Comparison of ENCODE assay signal across 38 cellular contexts in the genomic region with DNA sequence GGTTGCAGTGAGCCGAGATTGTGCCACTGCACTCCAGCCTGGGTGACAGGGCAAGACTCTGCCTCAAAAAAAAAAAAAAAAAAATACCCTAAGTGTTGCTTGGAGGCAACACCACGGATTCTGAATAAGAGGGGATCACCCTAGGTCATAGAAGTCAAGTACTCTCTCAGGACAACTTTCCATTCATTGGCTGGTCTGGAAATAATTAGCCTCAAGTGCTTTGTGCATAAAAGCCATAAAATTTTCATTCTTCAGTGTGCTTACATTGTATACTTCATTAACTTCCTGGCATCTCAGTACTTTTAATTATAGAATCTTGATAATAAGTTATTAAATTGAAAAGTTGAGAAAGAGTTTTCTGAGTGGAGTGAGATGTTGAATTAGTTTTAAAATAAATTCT.
"Had no signal": no experiment of that assay in that cellular context is flagged by ENCODE, and none has a peak within 500 bp of the region (broad histone marks: within the 10 kb centered on the region; RNA-seq: fewer than 3 reads in every experiment).

No MANE protein-coding gene starts in this region.

- H3K4me3 ChIP-seq: ascending aorta, cardiac muscle cell had no signal

- ATAC-seq: activated CD8-positive, alpha-beta T cell treated with anti-CD3 and anti-CD28 coated beads for 36 hours; activated naive CD8-positive, alpha-beta T cell treated with anti-CD3 and anti-CD28 coated beads, Interleukin-2, amount 50 U/mL, for 24 hours; activated T-cell treated with anti-CD3 and anti-CD28 coated beads, Interleukin-2, amount 50 U/mL, for 4 hours; activated T-cell treated with anti-CD3 and anti-CD28 coated beads, Interleukin-2, amount 50 U/mL, for 72 hours had no signal

- H3K27me3 ChIP-seq: ascending aorta, cardiac muscle cell had no signal

- H3K4me3 Mint-ChIP-seq: activated B cell treated with CpG ODN at 0.5 μM for 24 hours; activated CD4-positive, alpha-beta memory T cell treated with anti-CD3 and anti-CD28 coated beads for 36 hours; activated CD4-positive, alpha-beta T cell treated with anti-CD3 and anti-CD28 coated beads, Interleukin-2, amount 10 ng/mL, durations not matched to agents 24 days and 14 days; activated CD8-positive, alpha-beta T cell treated with anti-CD3 and anti-CD28 coated beads for 36 hours; activated naive CD4-positive, alpha-beta T cell treated with anti-CD3 and anti-CD28 coated beads, Interleukin-2, amount 10 ng/mL, durations not matched to agents 7 days and 5 days; activated naive CD4-positive, alpha-beta T cell treated with anti-CD3 and anti-CD28 coated beads, Interleukin-2, amount 50 U/mL, for 24 hours; activated naive CD8-positive, alpha-beta T cell; activated naive CD8-positive, alpha-beta T cell treated with anti-CD3 and anti-CD28 coated beads, Interleukin-2, amount 10 ng/mL, durations not matched to agents 7 days and 5 days; activated naive CD8-positive, alpha-beta T cell treated with anti-CD3 and anti-CD28 coated beads, Interleukin-2, amount 50 U/mL, for 24 hours; activated T-cell treated with anti-CD3 and anti-CD28 coated beads, Interleukin-2, amount 50 U/mL, for 4 hours; activated T-cell treated with anti-CD3 and anti-CD28 coated beads, Interleukin-2, amount 50 U/mL, for 72 hours; brain; central memory CD8-positive, alpha-beta T cell; T-helper 1 cell treated with Interleukin-12 subunit alpha and Interleukin-12 subunit beta and Interleukin-4 antibody, amounts not matched to agents 30 μg/mL and 1 μg/mL, for 36 hours; T-helper 2 cell treated with Interferon-gamma antibody and Interleukin-4, amounts not matched to agents 5 μg/mL and 100 μg/mL, for 36 hours had no signal

- H3K9me3 Mint-ChIP-seq: activated CD4-positive, alpha-beta memory T cell treated with anti-CD3 and anti-CD28 coated beads for 36 hours; activated CD8-positive, alpha-beta T cell treated with anti-CD3 and anti-CD28 coated beads for 36 hours; activated naive CD4-positive, alpha-beta T cell treated with anti-CD3 and anti-CD28 coated beads, Interleukin-2, amount 50 U/mL, for 24 hours; activated T-cell treated with anti-CD3 and anti-CD28 coated beads, Interleukin-2, amount 50 U/mL, for 4 hours; central memory CD8-positive, alpha-beta T cell had no signal

- H3K36me3 ChIP-seq: ascending aorta, cardiac muscle cell had no signal

- H3K27ac ChIP-seq: ascending aorta, cardiac muscle cell, VCaP had no signal

- DNase-seq: activated B cell treated with CpG ODN at 0.5 μM for 24 hours; activated CD4-positive, alpha-beta memory T cell treated with anti-CD3 and anti-CD28 coated beads for 36 hours; activated CD4-positive, alpha-beta T cell treated with anti-CD3 and anti-CD28 coated beads for 4 hours; activated CD4-positive, alpha-beta T cell treated with anti-CD3 and anti-CD28 coated beads, Interleukin-2, amount 10 ng/mL, durations not matched to agents 24 days and 14 days; activated CD4-positive, alpha-beta T cell treated with anti-CD3 and anti-CD28 coated beads, Interleukin-2, amount 50 U/mL, for 1 hour; activated CD4-positive, alpha-beta T cell treated with anti-CD3 and anti-CD28 coated beads, Interleukin-2, amount 50 U/mL, for 4 hours; activated CD4-positive, CD25-positive, alpha-beta regulatory T cell treated with anti-CD3 and anti-CD28 coated beads, Interleukin-2, amount 50 U/mL, for 72 hours; activated CD8-positive, alpha-beta memory T cell treated with anti-CD3 and anti-CD28 coated beads, Interleukin-2, amount 50 U/mL, for 4 hours; activated CD8-positive, alpha-beta T cell treated with anti-CD3 and anti-CD28 coated beads for 36 hours; activated effector memory CD4-positive, alpha-beta T cell treated with Interleukin-2 at 50 U/mL for 16 hours; activated gamma-delta T cell; activated naive CD4-positive, alpha-beta T cell treated with anti-CD3 and anti-CD28 coated beads, Interleukin-2, amount 10 ng/mL, durations not matched to agents 7 days and 5 days; activated naive CD4-positive, alpha-beta T cell treated with Interleukin-2 at 50 U/mL for 16 hours; activated naive CD8-positive, alpha-beta T cell treated with anti-CD3 and anti-CD28 coated beads, Interleukin-2, amount 10 ng/mL, durations not matched to agents 7 days and 5 days; activated naive CD8-positive, alpha-beta T cell treated with anti-CD3 and anti-CD28 coated beads, Interleukin-2, amount 50 U/mL, for 24 hours; activated T-cell treated with anti-CD3 and anti-CD28 coated beads for 4 hours; activated T-cell treated with anti-CD3 and anti-CD28 coated beads, Interleukin-2, amount 50 U/mL, for 1 hour; activated T-cell treated with anti-CD3 and anti-CD28 coated beads, Interleukin-2, amount 50 U/mL, for 4 hours; activated T-cell treated with anti-CD3 and anti-CD28 coated beads, Interleukin-2, amount 50 U/mL, for 72 hours; amygdala; anterior cingulate cortex; caudate nucleus; cerebellar nuclear complex; T-helper 1 cell; T-helper 2 cell; T-helper 9 cell had no signal

- H3K4me1 Mint-ChIP-seq: activated B cell treated with CpG ODN at 0.5 μM for 24 hours; activated CD4-positive, alpha-beta T cell treated with anti-CD3 and anti-CD28 coated beads, Interleukin-2, amount 10 ng/mL, durations not matched to agents 24 days and 14 days; activated naive CD4-positive, alpha-beta T cell treated with anti-CD3 and anti-CD28 coated beads, Interleukin-2, amount 10 ng/mL, durations not matched to agents 7 days and 5 days; activated naive CD4-positive, alpha-beta T cell treated with anti-CD3 and anti-CD28 coated beads, Interleukin-2, amount 50 U/mL, for 24 hours; activated naive CD8-positive, alpha-beta T cell treated with anti-CD3 and anti-CD28 coated beads, Interleukin-2, amount 10 ng/mL, durations not matched to agents 7 days and 5 days; activated naive CD8-positive, alpha-beta T cell treated with anti-CD3 and anti-CD28 coated beads, Interleukin-2, amount 50 U/mL, for 24 hours; brain; central memory CD8-positive, alpha-beta T cell had no signal

- H3K36me3 Mint-ChIP-seq: activated CD4-positive, alpha-beta memory T cell treated with anti-CD3 and anti-CD28 coated beads for 36 hours; activated naive CD4-positive, alpha-beta T cell treated with anti-CD3 and anti-CD28 coated beads, Interleukin-2, amount 10 ng/mL, durations not matched to agents 7 days and 5 days; activated naive CD4-positive, alpha-beta T cell treated with anti-CD3 and anti-CD28 coated beads, Interleukin-2, amount 50 U/mL, for 24 hours; activated naive CD8-positive, alpha-beta T cell; activated naive CD8-positive, alpha-beta T cell treated with anti-CD3 and anti-CD28 coated beads, Interleukin-2, amount 10 ng/mL, durations not matched to agents 7 days and 5 days; brain had no signal

- H3K9me3 ChIP-seq: ascending aorta had no signal

- H3K27me3 Mint-ChIP-seq: activated B cell treated with CpG ODN at 0.5 μM for 24 hours; activated CD4-positive, alpha-beta memory T cell treated with anti-CD3 and anti-CD28 coated beads for 36 hours; activated CD4-positive, alpha-beta T cell treated with anti-CD3 and anti-CD28 coated beads, Interleukin-2, amount 10 ng/mL, durations not matched to agents 24 days and 14 days; activated CD8-positive, alpha-beta T cell treated with anti-CD3 and anti-CD28 coated beads for 36 hours; activated naive CD4-positive, alpha-beta T cell treated with anti-CD3 and anti-CD28 coated beads, Interleukin-2, amount 10 ng/mL, durations not matched to agents 7 days and 5 days; activated naive CD4-positive, alpha-beta T cell treated with anti-CD3 and anti-CD28 coated beads, Interleukin-2, amount 50 U/mL, for 24 hours; activated naive CD8-positive, alpha-beta T cell; activated naive CD8-positive, alpha-beta T cell treated with anti-CD3 and anti-CD28 coated beads, Interleukin-2, amount 10 ng/mL, durations not matched to agents 7 days and 5 days; activated naive CD8-positive, alpha-beta T cell treated with anti-CD3 and anti-CD28 coated beads, Interleukin-2, amount 50 U/mL, for 24 hours; brain; central memory CD8-positive, alpha-beta T cell had no signal

- H3K27ac Mint-ChIP-seq: activated B cell treated with CpG ODN at 0.5 μM for 24 hours; activated CD4-positive, alpha-beta memory T cell treated with anti-CD3 and anti-CD28 coated beads for 36 hours; activated CD4-positive, alpha-beta T cell treated with anti-CD3 and anti-CD28 coated beads, Interleukin-2, amount 10 ng/mL, durations not matched to agents 24 days and 14 days; activated CD8-positive, alpha-beta T cell treated with anti-CD3 and anti-CD28 coated beads for 36 hours; activated naive CD4-positive, alpha-beta T cell treated with anti-CD3 and anti-CD28 coated beads, Interleukin-2, amount 10 ng/mL, durations not matched to agents 7 days and 5 days; activated naive CD4-positive, alpha-beta T cell treated with anti-CD3 and anti-CD28 coated beads, Interleukin-2, amount 50 U/mL, for 24 hours; activated naive CD8-positive, alpha-beta T cell; activated naive CD8-positive, alpha-beta T cell treated with anti-CD3 and anti-CD28 coated beads, Interleukin-2, amount 10 ng/mL, durations not matched to agents 7 days and 5 days; activated naive CD8-positive, alpha-beta T cell treated with anti-CD3 and anti-CD28 coated beads, Interleukin-2, amount 50 U/mL, for 24 hours; activated T-cell treated with anti-CD3 and anti-CD28 coated beads, Interleukin-2, amount 50 U/mL, for 72 hours; activated T-helper 2 cell treated with anti-CD3 and anti-CD28 coated beads, Interferon-gamma antibody, Interleukin-2, Interleukin-4, amounts not matched to agents 10 μg/mL and 5 μg/mL and 100 μg/mL, durations not matched to agents 14 hours and 24 hours and 36 hours; brain; T-helper 1 cell treated with Interleukin-12 subunit alpha and Interleukin-12 subunit beta and Interleukin-4 antibody, amounts not matched to agents 30 μg/mL and 1 μg/mL, for 36 hours; T-helper 2 cell treated with Interferon-gamma antibody and Interleukin-4, amounts not matched to agents 5 μg/mL and 100 μg/mL, for 36 hours had no signal

- FAIRE-seq: bronchial epithelial cell, TTC549 had no signal

- H3K4me1 ChIP-seq: ascending aorta had no signal
